ENCODE assay signal across 7 cellular contexts in genomic region chr16:81522851-81523250, GRCh38.
DNase-seq lines count a peak whose midpoint lies in the region; ATAC-seq and TF ChIP-seq lines count a peak whose summit lies in the region.
"Not testable (repeated sequence)": the region's sequence is repeated elsewhere in the genome, so short reads cannot be mapped to it uniquely, and the experiment has no call there.

No MANE protein-coding gene starts in this region.

- H3K79me2 ChIP-seq in GM23338 (replicated peaks; ENCODE audit: insufficient read depth): peaks cover 91% of the 10 kb centered on the region

- not testable (repeated sequence) for H3K36me3 ChIP-seq in GM23338 (ENCODE audit: insufficient read depth); adrenal gland (replicated peaks in 1 of 2); esophagus (ENCODE audit: control insufficient read depth in 2 of 2, insufficient read depth in 2 of 2, low read length in 1 of 2)

- not testable (repeated sequence) for ATAC-seq in GM23338; activated CD8-positive, alpha-beta memory T cell treated with anti-CD3 and anti-CD28 coated beads, Interleukin-2, amount 10 ng/mL, durations not matched to agents 7 days and 5 days; natural killer cell; stimulated activated effector memory CD8-positive, alpha-beta T cell treated with anti-CD3 and anti-CD28 coated beads, Interleukin-12 subunit alpha, Interleukin-12 subunit beta, amount 100 ng/mL, for 72 hours

- H3K9me3 Mint-ChIP-seq in GM23338; activated CD8-positive, alpha-beta memory T cell treated with anti-CD3 and anti-CD28 coated beads, Interleukin-2, amount 10 ng/mL, durations not matched to agents 7 days and 5 days (ENCODE audit: low read depth); natural killer cell; stimulated activated effector memory CD8-positive, alpha-beta T cell treated with anti-CD3 and anti-CD28 coated beads, Interleukin-12 subunit alpha, Interleukin-12 subunit beta, amount 100 ng/mL, for 72 hours: not testable (repeated sequence)

- not testable (repeated sequence) for H3K36me3 Mint-ChIP-seq in GM23338 (ENCODE audit: low read depth); natural killer cell
- H3K36me3 Mint-ChIP-seq in activated CD8-positive, alpha-beta memory T cell treated with anti-CD3 and anti-CD28 coated beads, Interleukin-2, amount 10 ng/mL, durations not matched to agents 7 days and 5 days: peaks cover 23% of the 10 kb centered on the region
- peaks cover 26% of the 10 kb centered on the region for H3K36me3 Mint-ChIP-seq in stimulated activated effector memory CD8-positive, alpha-beta T cell treated with anti-CD3 and anti-CD28 coated beads, Interleukin-12 subunit alpha, Interleukin-12 subunit beta, amount 100 ng/mL, for 72 hours

- intact Hi-C loops in adrenal gland (cut with DNase I): not testable (repeated sequence)
- intact Hi-C loops in natural killer cell (cut with micrococcal nuclease): loop anchor here (5.0 kb wide), 2 partner anchors 34 to 309 kb away; no protein-coding TSS in a partner anchor

- not testable (repeated sequence) for H3K4me3 ChIP-seq in GM23338; adrenal gland; esophagus (ENCODE audit: low read depth in 1 of 2, low read length in 2 of 2)

- POLR2A ChIA-PET in RWPE1 (lab: Yijun Ruan, JAX; ENCODE audit: low non-redundant PET): not testable (repeated sequence)

- TF ChIP-seq CTCF in GM23338 (conservative IDR thresholded peaks at IDR 0.05; ENCODE audit: low read depth in 2 of 2); RWPE1 (conservative IDR thresholded peaks at IDR 0.05; ENCODE audit: low read depth); adrenal gland (IDR thresholded peaks at IDR 0.05); natural killer cell (IDR thresholded peaks at IDR 0.05): not testable (repeated sequence)

- not testable (repeated sequence) for H3K4me2 ChIP-seq in GM23338

- H3F3A ChIP-seq in GM23338 (replicated peaks; ENCODE audit: low read depth): not testable (repeated sequence)

- not testable (repeated sequence) for H3K4me3 Mint-ChIP-seq in GM23338
- peak overlapping the region; percentile 54 for H3K4me3 Mint-ChIP-seq in activated CD8-positive, alpha-beta memory T cell treated with anti-CD3 and anti-CD28 coated beads, Interleukin-2, amount 10 ng/mL, durations not matched to agents 7 days and 5 days
- peak overlapping the region; percentile 70 for H3K4me3 Mint-ChIP-seq in natural killer cell
- peak overlapping the region; percentile 33 for H3K4me3 Mint-ChIP-seq in stimulated activated effector memory CD8-positive, alpha-beta T cell treated with anti-CD3 and anti-CD28 coated beads, Interleukin-12 subunit alpha, Interleukin-12 subunit beta, amount 100 ng/mL, for 72 hours

- H3K27ac Mint-ChIP-seq in GM23338 (peak overlapping the region; percentile 58; the same call in 1 of the 2 replicates), natural killer cell (peak overlapping the region; percentile 96 to 100)
- H3K27ac Mint-ChIP-seq in activated CD8-positive, alpha-beta memory T cell treated with anti-CD3 and anti-CD28 coated beads, Interleukin-2, amount 10 ng/mL, durations not matched to agents 7 days and 5 days: peak overlapping the region; percentile 95
- H3K27ac Mint-ChIP-seq in stimulated activated effector memory CD8-positive, alpha-beta T cell treated with anti-CD3 and anti-CD28 coated beads, Interleukin-12 subunit alpha, Interleukin-12 subunit beta, amount 100 ng/mL, for 72 hours: peak overlapping the region; percentile 93

- DNase-seq in GM23338 (ENCODE audit: low spot score); RWPE1 (ENCODE audit: low spot score); activated CD8-positive, alpha-beta memory T cell treated with anti-CD3 and anti-CD28 coated beads, Interleukin-2, amount 10 ng/mL, durations not matched to agents 7 days and 5 days; adrenal gland; stimulated activated effector memory CD8-positive, alpha-beta T cell treated with anti-CD3 and anti-CD28 coated beads, Interleukin-12 subunit alpha, Interleukin-12 subunit beta, amount 100 ng/mL, for 72 hours (ENCODE audit: low spot score in 2 of 2): not testable (repeated sequence)
- DNase-seq in natural killer cell: peak; percentile 56

- not testable (repeated sequence) for H3K27me3 ChIP-seq in GM23338 (ENCODE audit: insufficient read depth); adrenal gland; esophagus (ENCODE audit: control insufficient read depth in 1 of 2, insufficient read depth in 2 of 2, low read length in 2 of 2)

- not testable (repeated sequence) for TF ChIP-seq POLR2A in adrenal gland (IDR thresholded peaks at IDR 0.05)

- not testable (repeated sequence) for H3K9me2 ChIP-seq in GM23338 (ENCODE audit: insufficient read depth)

- 79 to 100% (median 97%) methylated on average over 7 of the region's 7 CpGs for WGBS in adrenal gland, 4 donors
- 95% methylated on average over 7 of the region's 7 CpGs for WGBS in esophagus, 2 donors

- not testable (repeated sequence) for H3K4me1 ChIP-seq in GM23338 (ENCODE audit: insufficient read depth)
- H3K4me1 ChIP-seq in adrenal gland (replicated peaks in 1 of 2) (peaks cover 0 to 34% of the 10 kb centered on the region in 2 donors), esophagus (ENCODE audit: control insufficient read depth in 2 of 2, insufficient read depth in 2 of 2, low read length in 1 of 2) (peaks cover 7 to 15% of the 10 kb centered on the region in 2 donors)

- CTCF ChIA-PET in RWPE1 (lab: Yijun Ruan, JAX): not testable (repeated sequence)
- CTCF ChIA-PET in activated CD8-positive, alpha-beta memory T cell treated with anti-CD3 and anti-CD28 coated beads, Interleukin-2, amount 10 ng/mL, durations not matched to agents 7 days and 5 days (lab: Charles Lee): interaction anchor here (1.3 to 2.3 kb wide), 3 partner anchors 80 to 174 kb away, joined by 3 to 6 read pairs (median 5); no protein-coding TSS in a partner anchor

- H2AFZ ChIP-seq in GM23338: not testable (repeated sequence)

- not testable (repeated sequence) for H3K4me1 Mint-ChIP-seq in GM23338
- peaks cover 88% of the 10 kb centered on the region for H3K4me1 Mint-ChIP-seq in activated CD8-positive, alpha-beta memory T cell treated with anti-CD3 and anti-CD28 coated beads, Interleukin-2, amount 10 ng/mL, durations not matched to agents 7 days and 5 days
- peaks cover 77 to 78% of the 10 kb centered on the region in 2 donors for H3K4me1 Mint-ChIP-seq in natural killer cell
- peaks cover 81% of the 10 kb centered on the region for H3K4me1 Mint-ChIP-seq in stimulated activated effector memory CD8-positive, alpha-beta T cell treated with anti-CD3 and anti-CD28 coated beads, Interleukin-12 subunit alpha, Interleukin-12 subunit beta, amount 100 ng/mL, for 72 hours

- peaks cover 12% of the 10 kb centered on the region for H3K27me3 Mint-ChIP-seq in GM23338 (ENCODE audit: insufficient read depth, low read depth, poor library complexity)
- H3K27me3 Mint-ChIP-seq in activated CD8-positive, alpha-beta memory T cell treated with anti-CD3 and anti-CD28 coated beads, Interleukin-2, amount 10 ng/mL, durations not matched to agents 7 days and 5 days; natural killer cell (ENCODE audit: low read depth in 2 of 2): not testable (repeated sequence)

- not testable (repeated sequence) for H3K27ac ChIP-seq in GM23338 (ENCODE audit: low read depth)
- peak overlapping the region; percentile 89 for H3K27ac ChIP-seq in RWPE1
- H3K27ac ChIP-seq in adrenal gland: peak overlapping the region in 3 of 5 donors; percentile 21 to 44 (median 36)
- H3K27ac ChIP-seq in esophagus (ENCODE audit: low read depth in 2 of 2, low read length in 1 of 2): peak overlapping the region; percentile 81 to 99

- H4K20me1 ChIP-seq in GM23338 (replicated peaks; ENCODE audit: insufficient read depth): peaks cover 43% of the 10 kb centered on the region

- H3K9me3 ChIP-seq in adrenal gland (replicated peaks in 1 of 3); esophagus (ENCODE audit: control insufficient read depth in 2 of 2, insufficient read depth in 1 of 2, low read depth in 1 of 2, low read length in 1 of 2): not testable (repeated sequence)
